In the genomic region with DNA sequence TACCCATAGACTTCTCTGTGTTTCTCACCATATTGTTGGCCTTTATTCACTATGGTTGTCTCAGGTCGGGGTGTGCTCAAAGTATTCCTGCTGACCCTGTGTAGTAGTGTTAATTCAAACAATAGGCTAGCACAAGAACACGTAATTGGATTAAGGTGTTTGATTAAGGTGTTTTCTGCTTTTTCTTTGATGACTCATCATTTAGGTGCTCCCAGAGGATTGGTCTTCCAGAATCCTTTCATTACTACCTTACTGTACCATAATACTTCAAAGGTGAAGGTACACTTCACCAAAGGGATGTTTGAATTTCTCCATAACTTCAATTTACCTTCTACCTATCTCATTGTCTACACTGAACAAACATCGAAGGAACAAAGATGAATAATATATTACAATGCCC, we compare ENCODE assay signal across 2 cellular contexts.
TF ChIP-seq lines count a peak whose summit lies in the region.

No MANE protein-coding gene starts in this region.

TF ChIP-seq in HepG2, 621 proteins besides CTCF, POLR2A, EP300 and RAD21:
- no peak for TF ChIP-seq CBX2 (IDR thresholded peaks at IDR 0.05; ENCODE audit: low read depth, low read length)
- no peak for TF ChIP-seq CBX2 (CRISPR knock-in tag; IDR thresholded peaks at IDR 0.05; ENCODE audit: low read depth)
- no peak for TF ChIP-seq ZNF282 (IDR thresholded peaks at IDR 0.05; ENCODE audit: partially characterized antibody)
- peak in 1 of 2 experiments; percentile 67; a peak in 2 of 4 replicates for TF ChIP-seq MAFK (conservative IDR thresholded peaks at IDR 0.05 in 1 of 2, IDR thresholded peaks at IDR 0.05 in 1 of 2; ENCODE audit: low read length in 2 of 2)
- peak; percentile 62 for TF ChIP-seq MAFF (IDR thresholded peaks at IDR 0.05; ENCODE audit: low read depth, low read length)
- TF ChIP-seq, protein P1, sequence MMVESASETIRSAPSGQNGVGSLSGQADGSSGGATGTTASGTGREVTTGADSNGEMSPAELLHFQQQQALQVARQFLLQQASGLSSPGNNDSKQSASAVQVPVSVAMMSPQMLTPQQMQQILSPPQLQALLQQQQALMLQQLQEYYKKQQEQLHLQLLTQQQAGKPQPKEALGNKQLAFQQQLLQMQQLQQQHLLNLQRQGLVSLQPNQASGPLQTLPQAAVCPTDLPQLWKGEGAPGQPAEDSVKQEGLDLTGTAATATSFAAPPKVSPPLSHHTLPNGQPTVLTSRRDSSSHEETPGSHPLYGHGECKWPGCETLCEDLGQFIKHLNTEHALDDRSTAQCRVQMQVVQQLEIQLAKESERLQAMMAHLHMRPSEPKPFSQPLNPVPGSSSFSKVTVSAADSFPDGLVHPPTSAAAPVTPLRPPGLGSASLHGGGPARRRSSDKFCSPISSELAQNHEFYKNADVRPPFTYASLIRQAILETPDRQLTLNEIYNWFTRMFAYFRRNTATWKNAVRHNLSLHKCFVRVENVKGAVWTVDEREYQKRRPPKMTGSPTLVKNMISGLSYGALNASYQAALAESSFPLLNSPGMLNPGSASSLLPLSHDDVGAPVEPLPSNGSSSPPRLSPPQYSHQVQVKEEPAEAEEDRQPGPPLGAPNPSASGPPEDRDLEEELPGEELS (CRISPR knock-in tag; IDR thresholded peaks at IDR 0.05): no peak
- no peak for TF ChIP-seq HDAC6 (IDR thresholded peaks at IDR 0.05; ENCODE audit: low read depth, low read length)

TF ChIP-seq in IMR-90, 13 proteins besides CTCF, POLR2A, EP300 and RAD21:
- TF ChIP-seq MAFK (IDR thresholded peaks at IDR 0.05; ENCODE audit: low read depth, low read length) (peak; percentile 53), FOS (IDR thresholded peaks at IDR 0.05; ENCODE audit: low read depth, low read length) (0 out of 2 replicates have a peak, but pooled peaks have one; percentile 42)
- TF ChIP-seq, protein P2, sequence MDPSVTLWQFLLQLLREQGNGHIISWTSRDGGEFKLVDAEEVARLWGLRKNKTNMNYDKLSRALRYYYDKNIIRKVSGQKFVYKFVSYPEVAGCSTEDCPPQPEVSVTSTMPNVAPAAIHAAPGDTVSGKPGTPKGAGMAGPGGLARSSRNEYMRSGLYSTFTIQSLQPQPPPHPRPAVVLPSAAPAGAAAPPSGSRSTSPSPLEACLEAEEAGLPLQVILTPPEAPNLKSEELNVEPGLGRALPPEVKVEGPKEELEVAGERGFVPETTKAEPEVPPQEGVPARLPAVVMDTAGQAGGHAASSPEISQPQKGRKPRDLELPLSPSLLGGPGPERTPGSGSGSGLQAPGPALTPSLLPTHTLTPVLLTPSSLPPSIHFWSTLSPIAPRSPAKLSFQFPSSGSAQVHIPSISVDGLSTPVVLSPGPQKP (IDR thresholded peaks at IDR 0.05; ENCODE audit: borderline replicate concordance, low read depth, low read length): no peak
